In the genomic region with DNA sequence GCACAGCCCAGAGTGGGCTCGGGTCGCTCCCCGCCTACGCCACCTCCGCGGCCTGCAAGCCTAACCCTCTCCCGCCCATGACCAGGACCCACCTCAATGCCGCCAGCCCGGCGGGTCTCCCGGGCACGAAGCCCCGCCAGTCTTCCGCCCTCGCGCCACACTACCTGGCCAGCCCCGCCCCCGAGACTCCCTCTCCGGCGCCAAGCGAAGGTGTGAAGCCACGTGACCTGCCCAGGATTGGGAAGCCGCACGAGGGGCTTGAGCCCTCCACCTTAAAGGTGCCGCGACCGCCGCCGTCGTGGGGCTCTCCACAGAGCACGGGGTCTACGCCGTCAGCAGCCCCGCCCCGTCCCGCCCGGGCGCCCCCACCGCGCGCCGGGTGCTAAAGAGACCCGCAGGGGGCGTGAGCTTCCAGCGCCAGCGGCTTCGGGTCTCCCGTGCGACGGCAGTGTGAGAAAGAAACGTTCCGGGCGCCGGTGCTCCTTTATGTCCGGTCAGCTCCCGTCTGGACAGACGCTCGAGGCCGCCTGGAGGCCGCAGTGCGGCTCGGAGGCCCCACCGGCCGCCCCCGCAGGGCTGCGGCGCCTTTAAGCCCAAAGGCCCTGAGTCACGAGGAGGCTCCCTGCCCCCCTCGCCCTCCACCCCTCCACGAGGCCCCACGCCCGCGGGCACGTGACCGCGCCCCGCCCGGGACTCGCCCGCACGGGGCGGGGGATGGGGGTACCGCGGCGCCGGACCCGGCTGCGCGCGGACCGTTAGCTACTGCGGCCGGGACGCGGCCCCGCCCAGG, we compare ENCODE assay signal across 2 cellular contexts.
TF ChIP-seq lines count a peak whose summit lies in the region.

A gene (minus strand): TSS at position 319 of the 790 bp plus-strand sequence. CDS start 18,904 bp downstream, outside the sequence.

TF ChIP-seq in A549, 52 proteins besides CTCF, POLR2A, EP300 and RAD21 (continued from another document):
- TF ChIP-seq, protein P1, sequence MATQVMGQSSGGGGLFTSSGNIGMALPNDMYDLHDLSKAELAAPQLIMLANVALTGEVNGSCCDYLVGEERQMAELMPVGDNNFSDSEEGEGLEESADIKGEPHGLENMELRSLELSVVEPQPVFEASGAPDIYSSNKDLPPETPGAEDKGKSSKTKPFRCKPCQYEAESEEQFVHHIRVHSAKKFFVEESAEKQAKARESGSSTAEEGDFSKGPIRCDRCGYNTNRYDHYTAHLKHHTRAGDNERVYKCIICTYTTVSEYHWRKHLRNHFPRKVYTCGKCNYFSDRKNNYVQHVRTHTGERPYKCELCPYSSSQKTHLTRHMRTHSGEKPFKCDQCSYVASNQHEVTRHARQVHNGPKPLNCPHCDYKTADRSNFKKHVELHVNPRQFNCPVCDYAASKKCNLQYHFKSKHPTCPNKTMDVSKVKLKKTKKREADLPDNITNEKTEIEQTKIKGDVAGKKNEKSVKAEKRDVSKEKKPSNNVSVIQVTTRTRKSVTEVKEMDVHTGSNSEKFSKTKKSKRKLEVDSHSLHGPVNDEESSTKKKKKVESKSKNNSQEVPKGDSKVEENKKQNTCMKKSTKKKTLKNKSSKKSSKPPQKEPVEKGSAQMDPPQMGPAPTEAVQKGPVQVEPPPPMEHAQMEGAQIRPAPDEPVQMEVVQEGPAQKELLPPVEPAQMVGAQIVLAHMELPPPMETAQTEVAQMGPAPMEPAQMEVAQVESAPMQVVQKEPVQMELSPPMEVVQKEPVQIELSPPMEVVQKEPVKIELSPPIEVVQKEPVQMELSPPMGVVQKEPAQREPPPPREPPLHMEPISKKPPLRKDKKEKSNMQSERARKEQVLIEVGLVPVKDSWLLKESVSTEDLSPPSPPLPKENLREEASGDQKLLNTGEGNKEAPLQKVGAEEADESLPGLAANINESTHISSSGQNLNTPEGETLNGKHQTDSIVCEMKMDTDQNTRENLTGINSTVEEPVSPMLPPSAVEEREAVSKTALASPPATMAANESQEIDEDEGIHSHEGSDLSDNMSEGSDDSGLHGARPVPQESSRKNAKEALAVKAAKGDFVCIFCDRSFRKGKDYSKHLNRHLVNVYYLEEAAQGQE (IDR thresholded peaks at IDR 0.05): no peak
- TF ChIP-seq HOXB5 (CRISPR knock-in tag; IDR thresholded peaks at IDR 0.05) (no peak), CBX2 (IDR thresholded peaks at IDR 0.05; ENCODE audit: borderline replicate concordance, low read depth) (no peak), SMC3 (IDR thresholded peaks at IDR 0.05) (peak; percentile 31; the same call in 1 of the 3 replicates), CHD2 (IDR thresholded peaks at IDR 0.05; ENCODE audit: low read length, partially characterized antibody) (no peak)

TF ChIP-seq in K562, 482 proteins besides CTCF, POLR2A, EP300 and RAD21 (continued from another document and continues in another):
- TF ChIP-seq, protein P2, sequence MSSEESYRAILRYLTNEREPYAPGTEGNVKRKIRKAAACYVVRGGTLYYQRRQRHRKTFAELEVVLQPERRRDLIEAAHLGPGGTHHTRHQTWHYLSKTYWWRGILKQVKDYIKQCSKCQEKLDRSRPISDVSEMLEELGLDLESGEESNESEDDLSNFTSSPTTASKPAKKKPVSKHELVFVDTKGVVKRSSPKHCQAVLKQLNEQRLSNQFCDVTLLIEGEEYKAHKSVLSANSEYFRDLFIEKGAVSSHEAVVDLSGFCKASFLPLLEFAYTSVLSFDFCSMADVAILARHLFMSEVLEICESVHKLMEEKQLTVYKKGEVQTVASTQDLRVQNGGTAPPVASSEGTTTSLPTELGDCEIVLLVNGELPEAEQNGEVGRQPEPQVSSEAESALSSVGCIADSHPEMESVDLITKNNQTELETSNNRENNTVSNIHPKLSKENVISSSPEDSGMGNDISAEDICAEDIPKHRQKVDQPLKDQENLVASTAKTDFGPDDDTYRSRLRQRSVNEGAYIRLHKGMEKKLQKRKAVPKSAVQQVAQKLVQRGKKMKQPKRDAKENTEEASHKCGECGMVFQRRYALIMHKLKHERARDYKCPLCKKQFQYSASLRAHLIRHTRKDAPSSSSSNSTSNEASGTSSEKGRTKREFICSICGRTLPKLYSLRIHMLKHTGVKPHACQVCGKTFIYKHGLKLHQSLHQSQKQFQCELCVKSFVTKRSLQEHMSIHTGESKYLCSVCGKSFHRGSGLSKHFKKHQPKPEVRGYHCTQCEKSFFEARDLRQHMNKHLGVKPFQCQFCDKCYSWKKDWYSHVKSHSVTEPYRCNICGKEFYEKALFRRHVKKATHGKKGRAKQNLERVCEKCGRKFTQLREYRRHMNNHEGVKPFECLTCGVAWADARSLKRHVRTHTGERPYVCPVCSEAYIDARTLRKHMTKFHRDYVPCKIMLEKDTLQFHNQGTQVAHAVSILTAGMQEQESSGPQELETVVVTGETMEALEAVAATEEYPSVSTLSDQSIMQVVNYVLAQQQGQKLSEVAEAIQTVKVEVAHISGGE (CRISPR knock-in tag; IDR thresholded peaks at IDR 0.05): peak in 2 of 3 experiments; percentile 77 to 97; a peak in 4 of 6 replicates
- TF ChIP-seq RNF2 (IDR thresholded peaks at IDR 0.05): peak; percentile 84
- no peak for TF ChIP-seq TFAM (CRISPR knock-in tag; conservative IDR thresholded peaks at IDR 0.05)
- peak; percentile 85 for TF ChIP-seq SMAD4 (CRISPR knock-in tag; conservative IDR thresholded peaks at IDR 0.05)
- no peak for TF ChIP-seq ETV6 (IDR thresholded peaks at IDR 0.05; ENCODE audit: borderline replicate concordance in 1 of 2, low read depth in 2 of 2, low read length in 1 of 2)
- 0 out of 2 replicates have a peak, but pooled peaks have one; percentile 74 for TF ChIP-seq ETV6 (CRISPR knock-in tag; IDR thresholded peaks at IDR 0.05; ENCODE audit: borderline replicate concordance)
- no peak for TF ChIP-seq RBM15 (IDR thresholded peaks at IDR 0.05; ENCODE audit: insufficient read depth, low read length)
- no peak for TF ChIP-seq ATF1 (CRISPR knock-in tag; IDR thresholded peaks at IDR 0.05)
- TF ChIP-seq ATF1 (tag; IDR thresholded peaks at IDR 0.05): peak; percentile 66
- no peak for TF ChIP-seq POU5F1 (IDR thresholded peaks at IDR 0.05; ENCODE audit: borderline replicate concordance, low read depth, low read length, partially characterized antibody)
- TF ChIP-seq HNRNPL (IDR thresholded peaks at IDR 0.05; ENCODE audit: low read depth, low read length): peak; percentile 72; the same call in 1 of the 2 replicates
- TF ChIP-seq PCBP1 (IDR thresholded peaks at IDR 0.05; ENCODE audit: low read depth, low read length, poor library complexity, severe bottlenecking): peak; percentile 79
- peak; percentile 86 for TF ChIP-seq NFE2 (IDR thresholded peaks at IDR 0.05; ENCODE audit: low read depth)
- TF ChIP-seq, protein P3, sequence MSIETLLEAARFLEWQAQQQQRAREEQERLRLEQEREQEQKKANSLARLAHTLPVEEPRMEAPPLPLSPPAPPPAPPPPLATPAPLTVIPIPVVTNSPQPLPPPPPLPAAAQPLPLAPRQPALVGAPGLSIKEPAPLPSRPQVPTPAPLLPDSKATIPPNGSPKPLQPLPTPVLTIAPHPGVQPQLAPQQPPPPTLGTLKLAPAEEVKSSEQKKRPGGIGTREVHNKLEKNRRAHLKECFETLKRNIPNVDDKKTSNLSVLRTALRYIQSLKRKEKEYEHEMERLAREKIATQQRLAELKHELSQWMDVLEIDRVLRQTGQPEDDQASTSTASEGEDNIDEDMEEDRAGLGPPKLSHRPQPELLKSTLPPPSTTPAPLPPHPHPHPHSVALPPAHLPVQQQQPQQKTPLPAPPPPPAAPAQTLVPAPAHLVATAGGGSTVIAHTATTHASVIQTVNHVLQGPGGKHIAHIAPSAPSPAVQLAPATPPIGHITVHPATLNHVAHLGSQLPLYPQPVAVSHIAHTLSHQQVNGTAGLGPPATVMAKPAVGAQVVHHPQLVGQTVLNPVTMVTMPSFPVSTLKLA (conservative IDR thresholded peaks at IDR 0.05): peak; percentile 76 to 91
- no peak for TF ChIP-seq ELF2 (CRISPR knock-in tag; IDR thresholded peaks at IDR 0.05)
- TF ChIP-seq, protein P4, sequence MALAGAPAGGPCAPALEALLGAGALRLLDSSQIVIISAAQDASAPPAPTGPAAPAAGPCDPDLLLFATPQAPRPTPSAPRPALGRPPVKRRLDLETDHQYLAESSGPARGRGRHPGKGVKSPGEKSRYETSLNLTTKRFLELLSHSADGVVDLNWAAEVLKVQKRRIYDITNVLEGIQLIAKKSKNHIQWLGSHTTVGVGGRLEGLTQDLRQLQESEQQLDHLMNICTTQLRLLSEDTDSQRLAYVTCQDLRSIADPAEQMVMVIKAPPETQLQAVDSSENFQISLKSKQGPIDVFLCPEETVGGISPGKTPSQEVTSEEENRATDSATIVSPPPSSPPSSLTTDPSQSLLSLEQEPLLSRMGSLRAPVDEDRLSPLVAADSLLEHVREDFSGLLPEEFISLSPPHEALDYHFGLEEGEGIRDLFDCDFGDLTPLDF (CRISPR knock-in tag; IDR thresholded peaks at IDR 0.05): peak; percentile 37; the same call in 1 of the 2 replicates
- TF ChIP-seq, protein P5, sequence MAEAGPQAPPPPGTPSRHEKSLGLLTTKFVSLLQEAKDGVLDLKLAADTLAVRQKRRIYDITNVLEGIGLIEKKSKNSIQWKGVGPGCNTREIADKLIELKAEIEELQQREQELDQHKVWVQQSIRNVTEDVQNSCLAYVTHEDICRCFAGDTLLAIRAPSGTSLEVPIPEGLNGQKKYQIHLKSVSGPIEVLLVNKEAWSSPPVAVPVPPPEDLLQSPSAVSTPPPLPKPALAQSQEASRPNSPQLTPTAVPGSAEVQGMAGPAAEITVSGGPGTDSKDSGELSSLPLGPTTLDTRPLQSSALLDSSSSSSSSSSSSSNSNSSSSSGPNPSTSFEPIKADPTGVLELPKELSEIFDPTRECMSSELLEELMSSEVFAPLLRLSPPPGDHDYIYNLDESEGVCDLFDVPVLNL (CRISPR knock-in tag; IDR thresholded peaks at IDR 0.05; ENCODE audit: low read depth): peak; percentile 60; the same call in 1 of the 2 replicates
- no peak; the same call in 1 of the 2 replicates for TF ChIP-seq ILF3 (IDR thresholded peaks at IDR 0.05; ENCODE audit: borderline replicate concordance)
- no peak for TF ChIP-seq KHSRP (IDR thresholded peaks at IDR 0.05)
- TF ChIP-seq NFATC3 (IDR thresholded peaks at IDR 0.05): no peak
- no peak for TF ChIP-seq TBP (optimal IDR thresholded peaks at IDR 0.05; ENCODE audit: low read depth, low read length)
- peak; percentile 89 for TF ChIP-seq POLR2G (IDR thresholded peaks at IDR 0.05; ENCODE audit: low read depth, low read length)
- TF ChIP-seq, protein P6, sequence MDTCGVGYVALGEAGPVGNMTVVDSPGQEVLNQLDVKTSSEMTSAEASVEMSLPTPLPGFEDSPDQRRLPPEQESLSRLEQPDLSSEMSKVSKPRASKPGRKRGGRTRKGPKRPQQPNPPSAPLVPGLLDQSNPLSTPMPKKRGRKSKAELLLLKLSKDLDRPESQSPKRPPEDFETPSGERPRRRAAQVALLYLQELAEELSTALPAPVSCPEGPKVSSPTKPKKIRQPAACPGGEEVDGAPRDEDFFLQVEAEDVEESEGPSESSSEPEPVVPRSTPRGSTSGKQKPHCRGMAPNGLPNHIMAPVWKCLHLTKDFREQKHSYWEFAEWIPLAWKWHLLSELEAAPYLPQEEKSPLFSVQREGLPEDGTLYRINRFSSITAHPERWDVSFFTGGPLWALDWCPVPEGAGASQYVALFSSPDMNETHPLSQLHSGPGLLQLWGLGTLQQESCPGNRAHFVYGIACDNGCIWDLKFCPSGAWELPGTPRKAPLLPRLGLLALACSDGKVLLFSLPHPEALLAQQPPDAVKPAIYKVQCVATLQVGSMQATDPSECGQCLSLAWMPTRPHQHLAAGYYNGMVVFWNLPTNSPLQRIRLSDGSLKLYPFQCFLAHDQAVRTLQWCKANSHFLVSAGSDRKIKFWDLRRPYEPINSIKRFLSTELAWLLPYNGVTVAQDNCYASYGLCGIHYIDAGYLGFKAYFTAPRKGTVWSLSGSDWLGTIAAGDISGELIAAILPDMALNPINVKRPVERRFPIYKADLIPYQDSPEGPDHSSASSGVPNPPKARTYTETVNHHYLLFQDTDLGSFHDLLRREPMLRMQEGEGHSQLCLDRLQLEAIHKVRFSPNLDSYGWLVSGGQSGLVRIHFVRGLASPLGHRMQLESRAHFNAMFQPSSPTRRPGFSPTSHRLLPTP (IDR thresholded peaks at IDR 0.05; ENCODE audit: borderline replicate concordance, extremely low read depth, insufficient read length): no peak
- TF ChIP-seq SAFB2 (IDR thresholded peaks at IDR 0.05; ENCODE audit: borderline replicate concordance, low read depth, low read length, severe bottlenecking): no peak
- no peak for TF ChIP-seq PURB (CRISPR knock-in tag; IDR thresholded peaks at IDR 0.05; ENCODE audit: low read depth)
- peak; percentile 79 for TF ChIP-seq FOSL1 (tag; conservative IDR thresholded peaks at IDR 0.05)
- TF ChIP-seq, protein P7, sequence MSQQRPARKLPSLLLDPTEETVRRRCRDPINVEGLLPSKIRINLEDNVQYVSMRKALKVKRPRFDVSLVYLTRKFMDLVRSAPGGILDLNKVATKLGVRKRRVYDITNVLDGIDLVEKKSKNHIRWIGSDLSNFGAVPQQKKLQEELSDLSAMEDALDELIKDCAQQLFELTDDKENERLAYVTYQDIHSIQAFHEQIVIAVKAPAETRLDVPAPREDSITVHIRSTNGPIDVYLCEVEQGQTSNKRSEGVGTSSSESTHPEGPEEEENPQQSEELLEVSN (IDR thresholded peaks at IDR 0.05; ENCODE audit: borderline replicate concordance in 1 of 2, extremely low read depth in 1 of 2, insufficient read depth in 1 of 2, insufficient read length in 1 of 2, low read depth in 1 of 2, low read length in 1 of 2, poor library complexity in 1 of 2, severe bottlenecking in 1 of 2): peak; percentile 88 to 96
- no peak for TF ChIP-seq KAT2B (IDR thresholded peaks at IDR 0.05; ENCODE audit: low read depth, low read length)
- TF ChIP-seq ZBTB1 (CRISPR knock-in tag; IDR thresholded peaks at IDR 0.05; ENCODE audit: borderline replicate concordance, low read depth): 0 out of 2 replicates have a peak, but pooled peaks have one; percentile 18
- TF ChIP-seq PHF8 (IDR thresholded peaks at IDR 0.05; ENCODE audit: borderline replicate concordance, low read length): peak; percentile 58; the same call in 1 of the 2 replicates
- TF ChIP-seq NUFIP1 (IDR thresholded peaks at IDR 0.05; ENCODE audit: partially characterized antibody): no peak
- TF ChIP-seq, protein P8, sequence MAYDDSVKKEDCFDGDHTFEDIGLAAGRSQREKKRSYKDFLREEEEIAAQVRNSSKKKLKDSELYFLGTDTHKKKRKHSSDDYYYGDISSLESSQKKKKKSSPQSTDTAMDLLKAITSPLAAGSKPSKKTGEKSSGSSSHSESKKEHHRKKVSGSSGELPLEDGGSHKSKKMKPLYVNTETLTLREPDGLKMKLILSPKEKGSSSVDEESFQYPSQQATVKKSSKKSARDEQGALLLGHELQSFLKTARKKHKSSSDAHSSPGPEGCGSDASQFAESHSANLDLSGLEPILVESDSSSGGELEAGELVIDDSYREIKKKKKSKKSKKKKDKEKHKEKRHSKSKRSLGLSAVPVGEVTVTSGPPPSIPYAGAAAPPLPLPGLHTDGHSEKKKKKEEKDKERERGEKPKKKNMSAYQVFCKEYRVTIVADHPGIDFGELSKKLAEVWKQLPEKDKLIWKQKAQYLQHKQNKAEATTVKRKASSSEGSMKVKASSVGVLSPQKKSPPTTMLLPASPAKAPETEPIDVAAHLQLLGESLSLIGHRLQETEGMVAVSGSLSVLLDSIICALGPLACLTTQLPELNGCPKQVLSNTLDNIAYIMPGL (CRISPR knock-in tag; IDR thresholded peaks at IDR 0.05): peak; percentile 32; the same call in 1 of the 2 replicates
- TF ChIP-seq KDM1A (IDR thresholded peaks at IDR 0.05): no peak
- TF ChIP-seq RCOR1 (IDR thresholded peaks at IDR 0.05; ENCODE audit: borderline replicate concordance in 1 of 2, low read depth in 2 of 2, low read length in 2 of 2): 0 out of 4 replicates have a peak, but pooled peaks of 1 of the 2 experiments have one; percentile 19
